8 cellular contexts compared by ENCODE assay signal in the genomic region with DNA sequence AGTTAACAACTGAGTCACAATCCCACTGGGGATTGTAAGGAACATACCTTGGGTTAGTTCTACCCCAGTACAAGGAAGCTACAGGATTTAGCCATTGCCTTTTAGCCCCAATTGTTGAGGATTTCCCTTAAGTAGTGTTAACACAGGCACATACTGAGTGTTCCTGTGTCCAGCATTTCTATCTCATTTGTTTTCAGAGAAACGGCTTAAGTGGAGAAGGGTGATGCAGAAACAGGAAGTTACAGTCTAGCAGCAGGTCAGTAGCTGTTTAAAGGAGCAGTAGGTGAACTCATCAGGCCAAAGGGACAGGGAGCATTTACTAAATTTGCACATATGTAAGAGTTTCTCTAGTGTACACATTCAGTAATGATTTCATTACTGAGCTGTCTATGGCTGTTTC.
A peak's percentile ranks its signal among the peaks of the same experiment; 100 is the strongest.
DNase-seq lines count a peak whose midpoint lies in the region; ATAC-seq, FAIRE-seq and TF ChIP-seq lines count a peak whose summit lies in the region.

No MANE protein-coding gene starts in this region.

- peaks cover 0 to 7% (median 0%) of the 10 kb centered on the region in 3 donors for H3K4me1 ChIP-seq in gastroesophageal sphincter

- H3K36me3 ChIP-seq in gastroesophageal sphincter, result no peaks in the 10 kb centered on the region

- no peaks in the 10 kb centered on the region for H3K27me3 ChIP-seq in gastroesophageal sphincter

- no peaks in the 10 kb centered on the region for H3K9me3 ChIP-seq in gastroesophageal sphincter

- 17 to 30% methylated on average over 1 of the region's 1 CpG for WGBS in gastroesophageal sphincter (ENCODE audit: low coverage in 1 of 2), 2 donors

- no peak for TF ChIP-seq EP300 in gastroesophageal sphincter (IDR thresholded peaks at IDR 0.05)

- TF ChIP-seq CTCF in gastroesophageal sphincter (IDR thresholded peaks at IDR 0.05), result no peak

- TF ChIP-seq POLR2A in gastroesophageal sphincter (IDR thresholded peaks at IDR 0.05), result no peak

- no peak overlapping the region for H3K4me3 ChIP-seq in gastroesophageal sphincter

- ATAC-seq in GM18861 (IDR thresholded peaks at IDR 0.05; ENCODE audit: unreplicated experiment) (peak; percentile 37), HG02759 (IDR thresholded peaks at IDR 0.05; ENCODE audit: unreplicated experiment) (peak; percentile 41), gastroesophageal sphincter (no peak)

- no peak overlapping the region for H3K27ac ChIP-seq in gastroesophageal sphincter

- DNase-seq in NCI-H748 (lab: John Stamatoyannopoulos, UW; ENCODE audit: unreplicated experiment) (peak; percentile 72), NCI-H2107 (lab: John Stamatoyannopoulos, UW) (no peak), NCI-H774 (lab: John Stamatoyannopoulos, UW) (no peak), activated T-cell treated with anti-CD3 and anti-CD28 coated beads for 4 hours (no peak)

- peak; percentile 45 for FAIRE-seq in islet of Langerhans (lab: Jason Lieb, UNC)
